Comparison of ENCODE assay signal across 26 cellular contexts in genomic region chr10:129308953-129309352, GRCh38.
"Had no signal": no experiment of that assay in that cellular context is flagged by ENCODE, and none has a peak within 500 bp of the region (broad histone marks: within the 10 kb centered on the region; RNA-seq: fewer than 3 reads in every experiment).

No MANE protein-coding gene starts in this region.

- H3K27me3 ChIP-seq: suprapubic skin, testis, thyroid gland, tibial artery, tibial nerve, transverse colon, upper lobe of left lung, upper lobe of right lung, uterus, vagina had no signal

- H3K4me3 ChIP-seq: stomach, suprapubic skin, testis, thoracic aorta, thyroid gland, tibial artery, tibial nerve, transverse colon, upper lobe of left lung, upper lobe of right lung, uterus, vagina had no signal

- H3K27ac ChIP-seq: stomach, suprapubic skin, testis, thoracic aorta, thyroid gland, tibial artery, tibial nerve, transverse colon, upper lobe of left lung, upper lobe of right lung, uterus, vagina had no signal

- H3K36me3 ChIP-seq: stomach, suprapubic skin, thoracic aorta, thyroid gland, tibial artery, tibial nerve, transverse colon, upper lobe of left lung, upper lobe of right lung, uterus, vagina had no signal

- H3K4me1 ChIP-seq: stomach, suprapubic skin, testis, thyroid gland, transverse colon, upper lobe of left lung, upper lobe of right lung, uterus, vagina had no signal

- DNase-seq: stimulated activated CD4-positive, alpha-beta T cell treated with anti-CD3 and anti-CD28 coated beads, Interleukin-2, amount 100 ng/mL, for 48 hours; stimulated activated CD4-positive, alpha-beta T cell treated with anti-CD3 and anti-CD28 coated beads, Interleukin-4, amount 100 ng/mL, for 1 hour; stimulated activated CD4-positive, alpha-beta T cell treated with anti-CD3 and anti-CD28 coated beads, Interleukin-4, amount 100 ng/mL, for 24 hours; stimulated activated CD4-positive, alpha-beta T cell treated with anti-CD3 and anti-CD28 coated beads, Interleukin-4, amount 100 ng/mL, for 4 hours; stimulated activated CD8-positive, alpha-beta memory T cell treated with anti-CD3 and anti-CD28 coated beads, Interleukin-4, amount 100 ng/mL, for 48 hours; stimulated activated naive B cell treated with anti-CD40 and anti-IgM and Interleukin-4, amounts not matched to agents 10 μg/mL and 1 μg/mL and 100 μg/mL, for 72 hours; stimulated activated naive CD4-positive, alpha-beta T cell; stimulated activated naive CD4-positive, alpha-beta T cell treated with Interleukin-2 at 50 U/mL for 16 hours; stimulated activated naive CD8-positive, alpha-beta T cell treated with anti-CD3 and anti-CD28 coated beads, Interleukin-15, amount 100 ng/mL, for 72 hours; stimulated activated naive CD8-positive, alpha-beta T cell treated with anti-CD3 and anti-CD28 coated beads, Interleukin-15, Interleukin-2, amounts not matched to agents 100 U/mL and 50 U/mL, for 24 hours; stomach; substantia nigra; testis; thyroid gland; tibial artery; transverse colon; trophoblast cell; upper lobe of left lung; upper lobe of right lung; uterus had no signal

- H3K9me3 ChIP-seq: stomach, suprapubic skin, testis, thoracic aorta, thyroid gland, tibial artery, tibial nerve, upper lobe of right lung, uterus, vagina had no signal

- ATAC-seq: stimulated activated effector memory CD8-positive, alpha-beta T cell treated with anti-CD3 and anti-CD28 coated beads, Interleukin-12 subunit alpha, Interleukin-12 subunit beta, amount 100 ng/mL, for 72 hours; stimulated activated memory B cell treated with anti-CD40 and anti-IgM and Interleukin-4, amounts not matched to agents 10 μg/mL and 1 μg/mL and 100 μg/mL, for 72 hours; stimulated activated naive B cell treated with anti-CD40 and anti-IgM and Interleukin-4, amounts not matched to agents 10 μg/mL and 1 μg/mL and 100 μg/mL, for 72 hours; stimulated activated naive CD8-positive, alpha-beta T cell treated with anti-CD3 and anti-CD28 coated beads, Interleukin-15, amount 100 ng/mL, for 72 hours; stimulated activated naive CD8-positive, alpha-beta T cell treated with anti-CD3 and anti-CD28 coated beads, Interleukin-15, Interleukin-2, amounts not matched to agents 100 U/mL and 50 U/mL, for 24 hours; upper lobe of right lung had no signal
